2 cellular contexts compared by ENCODE assay signal in genomic region chr19:33304760-33305647, GRCh38.
TF ChIP-seq lines count a peak whose summit lies in the region.

No MANE protein-coding gene starts in this region.

TF ChIP-seq in HCT116, 20 proteins besides CTCF, POLR2A, EP300 and RAD21:
- TF ChIP-seq SRF (IDR thresholded peaks at IDR 0.05; ENCODE audit: low read depth) (no peak), CEBPB (IDR thresholded peaks at IDR 0.05; ENCODE audit: low read depth) (no peak), JUND (IDR thresholded peaks at IDR 0.05) (no peak), ZFX (IDR thresholded peaks at IDR 0.05) (no peak)
- TF ChIP-seq, protein P1, sequence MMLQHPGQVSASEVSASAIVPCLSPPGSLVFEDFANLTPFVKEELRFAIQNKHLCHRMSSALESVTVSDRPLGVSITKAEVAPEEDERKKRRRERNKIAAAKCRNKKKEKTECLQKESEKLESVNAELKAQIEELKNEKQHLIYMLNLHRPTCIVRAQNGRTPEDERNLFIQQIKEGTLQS (IDR thresholded peaks at IDR 0.05): no peak
- TF ChIP-seq, protein P2, sequence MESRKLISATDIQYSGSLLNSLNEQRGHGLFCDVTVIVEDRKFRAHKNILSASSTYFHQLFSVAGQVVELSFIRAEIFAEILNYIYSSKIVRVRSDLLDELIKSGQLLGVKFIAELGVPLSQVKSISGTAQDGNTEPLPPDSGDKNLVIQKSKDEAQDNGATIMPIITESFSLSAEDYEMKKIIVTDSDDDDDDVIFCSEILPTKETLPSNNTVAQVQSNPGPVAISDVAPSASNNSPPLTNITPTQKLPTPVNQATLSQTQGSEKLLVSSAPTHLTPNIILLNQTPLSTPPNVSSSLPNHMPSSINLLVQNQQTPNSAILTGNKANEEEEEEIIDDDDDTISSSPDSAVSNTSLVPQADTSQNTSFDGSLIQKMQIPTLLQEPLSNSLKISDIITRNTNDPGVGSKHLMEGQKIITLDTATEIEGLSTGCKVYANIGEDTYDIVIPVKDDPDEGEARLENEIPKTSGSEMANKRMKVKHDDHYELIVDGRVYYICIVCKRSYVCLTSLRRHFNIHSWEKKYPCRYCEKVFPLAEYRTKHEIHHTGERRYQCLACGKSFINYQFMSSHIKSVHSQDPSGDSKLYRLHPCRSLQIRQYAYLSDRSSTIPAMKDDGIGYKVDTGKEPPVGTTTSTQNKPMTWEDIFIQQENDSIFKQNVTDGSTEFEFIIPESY (IDR thresholded peaks at IDR 0.05; ENCODE audit: extremely low read depth, insufficient replicate concordance, low read length): no peak
- TF ChIP-seq, protein P3, sequence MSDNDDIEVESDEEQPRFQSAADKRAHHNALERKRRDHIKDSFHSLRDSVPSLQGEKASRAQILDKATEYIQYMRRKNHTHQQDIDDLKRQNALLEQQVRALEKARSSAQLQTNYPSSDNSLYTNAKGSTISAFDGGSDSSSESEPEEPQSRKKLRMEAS (IDR thresholded peaks at IDR 0.05): no peak; the same call in 1 of the 2 replicates
TF ChIP-seq in HCT116: peak in this region for 0.

TF ChIP-seq in K562, 482 proteins besides CTCF, POLR2A, EP300 and RAD21 (continues in another document):
- TF ChIP-seq RBM39 (optimal IDR thresholded peaks at IDR 0.05; ENCODE audit: low read depth, low read length) (no peak), ZNF347 (CRISPR knock-in tag; IDR thresholded peaks at IDR 0.05; ENCODE audit: low read depth) (no peak), ZNF263 (CRISPR knock-in tag; IDR thresholded peaks at IDR 0.05; ENCODE audit: borderline replicate concordance) (no peak), USF2 (CRISPR knock-in tag; IDR thresholded peaks at IDR 0.05) (peak; percentile 39), ZNF197 (CRISPR knock-in tag; IDR thresholded peaks at IDR 0.05; ENCODE audit: low read depth) (no peak), CREB1 (IDR thresholded peaks at IDR 0.05) (no peak), CREB1 (CRISPR knock-in tag; IDR thresholded peaks at IDR 0.05) (no peak), ZC3H4 (CRISPR knock-in tag; IDR thresholded peaks at IDR 0.05; ENCODE audit: borderline replicate concordance) (no peak), ZNF253 (CRISPR knock-in tag; conservative IDR thresholded peaks at IDR 0.05) (no peak), ZNF121 (CRISPR knock-in tag; conservative IDR thresholded peaks at IDR 0.05) (no peak), ZNF224 (CRISPR knock-in tag; IDR thresholded peaks at IDR 0.05) (no peak), PBX2 (CRISPR knock-in tag; IDR thresholded peaks at IDR 0.05; ENCODE audit: low read depth) (no peak), PBX2 (tag; conservative IDR thresholded peaks at IDR 0.05; ENCODE audit: low read depth) (no peak), SNRNP70 (optimal IDR thresholded peaks at IDR 0.05; ENCODE audit: low read depth, low read length) (no peak), ZZZ3 (IDR thresholded peaks at IDR 0.05) (no peak), TARDBP (IDR thresholded peaks at IDR 0.05) (no peak), ZNF184 (CRISPR knock-in tag; IDR thresholded peaks at IDR 0.05) (no peak), ZNF57 (CRISPR knock-in tag; IDR thresholded peaks at IDR 0.05) (no peak), ZNF551 (CRISPR knock-in tag; IDR thresholded peaks at IDR 0.05) (no peak), BRD4 (IDR thresholded peaks at IDR 0.05) (no peak), MLLT1 (IDR thresholded peaks at IDR 0.05) (no peak), FOXP4 (CRISPR knock-in tag; IDR thresholded peaks at IDR 0.05; ENCODE audit: borderline replicate concordance) (no peak), MYBL2 (IDR thresholded peaks at IDR 0.05; ENCODE audit: low read depth) (no peak), MYBL2 (CRISPR knock-in tag; IDR thresholded peaks at IDR 0.05; ENCODE audit: borderline replicate concordance) (no peak), CBFA2T2 (conservative IDR thresholded peaks at IDR 0.05) (peak; percentile 35), NCOA6 (IDR thresholded peaks at IDR 0.05) (no peak), E2F5 (CRISPR knock-in tag; IDR thresholded peaks at IDR 0.05) (no peak), HMG20A (CRISPR knock-in tag; conservative IDR thresholded peaks at IDR 0.05) (no peak), THRAP3 (IDR thresholded peaks at IDR 0.05; ENCODE audit: borderline replicate concordance) (no peak), NFIC (IDR thresholded peaks at IDR 0.05) (peak; percentile 63), PYGO2 (tag; IDR thresholded peaks at IDR 0.05) (no peak), ZNF780A (CRISPR knock-in tag; IDR thresholded peaks at IDR 0.05) (no peak), HMGN3 (IDR thresholded peaks at IDR 0.05; ENCODE audit: borderline replicate concordance, extremely low read depth, insufficient read length, low read depth, low read length) (no peak), ZNF146 (CRISPR knock-in tag; IDR thresholded peaks at IDR 0.05; ENCODE audit: unreplicated experiment) (no peak), MAFK (IDR thresholded peaks at IDR 0.05; ENCODE audit: low read length) (no peak)
- TF ChIP-seq, protein P4, sequence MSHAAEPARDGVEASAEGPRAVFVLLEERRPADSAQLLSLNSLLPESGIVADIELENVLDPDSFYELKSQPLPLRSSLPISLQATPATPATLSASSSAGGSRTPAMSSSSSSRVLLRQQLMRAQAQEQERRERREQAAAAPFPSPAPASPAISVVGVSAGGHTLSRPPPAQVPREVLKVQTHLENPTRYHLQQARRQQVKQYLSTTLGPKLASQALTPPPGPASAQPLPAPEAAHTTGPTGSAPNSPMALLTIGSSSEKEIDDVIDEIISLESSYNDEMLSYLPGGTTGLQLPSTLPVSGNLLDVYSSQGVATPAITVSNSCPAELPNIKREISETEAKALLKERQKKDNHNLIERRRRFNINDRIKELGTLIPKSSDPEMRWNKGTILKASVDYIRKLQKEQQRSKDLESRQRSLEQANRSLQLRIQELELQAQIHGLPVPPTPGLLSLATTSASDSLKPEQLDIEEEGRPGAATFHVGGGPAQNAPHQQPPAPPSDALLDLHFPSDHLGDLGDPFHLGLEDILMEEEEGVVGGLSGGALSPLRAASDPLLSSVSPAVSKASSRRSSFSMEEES (CRISPR knock-in tag; IDR thresholded peaks at IDR 0.05): no peak
- TF ChIP-seq, protein P5, sequence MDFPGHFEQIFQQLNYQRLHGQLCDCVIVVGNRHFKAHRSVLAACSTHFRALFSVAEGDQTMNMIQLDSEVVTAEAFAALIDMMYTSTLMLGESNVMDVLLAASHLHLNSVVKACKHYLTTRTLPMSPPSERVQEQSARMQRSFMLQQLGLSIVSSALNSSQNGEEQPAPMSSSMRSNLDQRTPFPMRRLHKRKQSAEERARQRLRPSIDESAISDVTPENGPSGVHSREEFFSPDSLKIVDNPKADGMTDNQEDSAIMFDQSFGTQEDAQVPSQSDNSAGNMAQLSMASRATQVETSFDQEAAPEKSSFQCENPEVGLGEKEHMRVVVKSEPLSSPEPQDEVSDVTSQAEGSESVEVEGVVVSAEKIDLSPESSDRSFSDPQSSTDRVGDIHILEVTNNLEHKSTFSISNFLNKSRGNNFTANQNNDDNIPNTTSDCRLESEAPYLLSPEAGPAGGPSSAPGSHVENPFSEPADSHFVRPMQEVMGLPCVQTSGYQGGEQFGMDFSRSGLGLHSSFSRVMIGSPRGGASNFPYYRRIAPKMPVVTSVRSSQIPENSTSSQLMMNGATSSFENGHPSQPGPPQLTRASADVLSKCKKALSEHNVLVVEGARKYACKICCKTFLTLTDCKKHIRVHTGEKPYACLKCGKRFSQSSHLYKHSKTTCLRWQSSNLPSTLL (IDR thresholded peaks at IDR 0.05): no peak
- TF ChIP-seq, protein P1 (IDR thresholded peaks at IDR 0.05): peak; percentile 84
- TF ChIP-seq, protein P1 (CRISPR knock-in tag; conservative IDR thresholded peaks at IDR 0.05): no peak
- TF ChIP-seq, protein P6, sequence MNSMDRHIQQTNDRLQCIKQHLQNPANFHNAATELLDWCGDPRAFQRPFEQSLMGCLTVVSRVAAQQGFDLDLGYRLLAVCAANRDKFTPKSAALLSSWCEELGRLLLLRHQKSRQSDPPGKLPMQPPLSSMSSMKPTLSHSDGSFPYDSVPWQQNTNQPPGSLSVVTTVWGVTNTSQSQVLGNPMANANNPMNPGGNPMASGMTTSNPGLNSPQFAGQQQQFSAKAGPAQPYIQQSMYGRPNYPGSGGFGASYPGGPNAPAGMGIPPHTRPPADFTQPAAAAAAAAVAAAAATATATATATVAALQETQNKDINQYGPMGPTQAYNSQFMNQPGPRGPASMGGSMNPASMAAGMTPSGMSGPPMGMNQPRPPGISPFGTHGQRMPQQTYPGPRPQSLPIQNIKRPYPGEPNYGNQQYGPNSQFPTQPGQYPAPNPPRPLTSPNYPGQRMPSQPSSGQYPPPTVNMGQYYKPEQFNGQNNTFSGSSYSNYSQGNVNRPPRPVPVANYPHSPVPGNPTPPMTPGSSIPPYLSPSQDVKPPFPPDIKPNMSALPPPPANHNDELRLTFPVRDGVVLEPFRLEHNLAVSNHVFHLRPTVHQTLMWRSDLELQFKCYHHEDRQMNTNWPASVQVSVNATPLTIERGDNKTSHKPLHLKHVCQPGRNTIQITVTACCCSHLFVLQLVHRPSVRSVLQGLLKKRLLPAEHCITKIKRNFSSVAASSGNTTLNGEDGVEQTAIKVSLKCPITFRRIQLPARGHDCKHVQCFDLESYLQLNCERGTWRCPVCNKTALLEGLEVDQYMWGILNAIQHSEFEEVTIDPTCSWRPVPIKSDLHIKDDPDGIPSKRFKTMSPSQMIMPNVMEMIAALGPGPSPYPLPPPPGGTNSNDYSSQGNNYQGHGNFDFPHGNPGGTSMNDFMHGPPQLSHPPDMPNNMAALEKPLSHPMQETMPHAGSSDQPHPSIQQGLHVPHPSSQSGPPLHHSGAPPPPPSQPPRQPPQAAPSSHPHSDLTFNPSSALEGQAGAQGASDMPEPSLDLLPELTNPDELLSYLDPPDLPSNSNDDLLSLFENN (IDR thresholded peaks at IDR 0.05; ENCODE audit: low read depth in 2 of 2, low read length in 2 of 2): no peak
